In the genomic region with DNA sequence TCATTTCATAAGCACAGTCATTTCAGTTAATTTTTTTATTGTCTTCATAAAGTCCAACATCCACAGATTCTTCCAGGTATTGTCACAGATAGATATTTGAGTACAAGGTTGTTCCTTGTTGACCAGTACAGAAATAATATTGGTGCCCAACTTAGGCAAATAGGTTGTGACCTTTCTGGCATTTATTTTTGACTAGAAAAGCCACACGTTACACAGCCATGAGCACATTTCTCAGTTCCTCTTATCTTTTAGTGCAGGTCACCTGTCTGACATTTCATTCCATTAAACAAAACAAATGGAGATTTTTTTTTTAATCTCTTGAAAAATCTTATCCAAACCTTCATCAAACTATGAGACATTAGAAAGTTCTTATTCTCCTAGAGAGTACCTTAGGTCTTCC, we compare ENCODE assay signal across 12 cellular contexts.
DNase-seq lines count a peak whose midpoint lies in the region; ATAC-seq, FAIRE-seq and TF ChIP-seq lines count a peak whose summit lies in the region.
"Had no signal": no experiment of that assay in that cellular context is flagged by ENCODE, and none has a peak within 500 bp of the region (broad histone marks: within the 10 kb centered on the region; RNA-seq: fewer than 3 reads in every experiment).

No MANE protein-coding gene starts in this region.

- POLR2A ChIA-PET in GM12878 (lab: Charles Lee) (no interaction called here), RWPE1 (lab: Yijun Ruan, JAX; ENCODE audit: low non-redundant PET) (no interaction called here)

- TF ChIP-seq CTCF in GM12878 (IDR thresholded peaks at IDR 0.05 in 2 of 3, conservative IDR thresholded peaks at IDR 0.05 in 1 of 3; ENCODE audit: control insufficient read depth in 2 of 3, extremely low read depth in 1 of 3, insufficient read depth in 1 of 3, low read depth in 3 of 3, low read length in 3 of 3) (no peak), RWPE1 (conservative IDR thresholded peaks at IDR 0.05; ENCODE audit: low read depth) (no peak)

- RAD21 ChIA-PET in GM12878 (lab: Charles Lee; ENCODE audit: unreplicated experiment): no interaction called here

- H3K4me2 ChIP-seq in GM12878 (ENCODE audit: control insufficient read depth, insufficient read depth): no peak overlapping the region; the same call in 1 of the 2 replicates

- H3K9ac ChIP-seq in GM12878 (ENCODE audit: control insufficient read depth, insufficient read depth, low read length): no peak overlapping the region

- TF ChIP-seq POLR2A in GM12878 (IDR thresholded peaks at IDR 0.05; ENCODE audit: low read depth, low read length): no peak

- in situ Hi-C loops in GM12878 (cut with MboI): no loop called here

- no peaks in the 10 kb centered on the region for H3K9me3 ChIP-seq in GM12878 (replicated peaks; ENCODE audit: control insufficient read depth, insufficient read depth, low read length)
- H3K9me3 ChIP-seq: spleen had no signal

- no TSS peak for BruUV-seq in GM12878 (replicated peaks; lab: Mats Ljungman, UMichigan)

- no peak overlapping the region for H3K4me3 Mint-ChIP-seq in activated CD8-positive, alpha-beta memory T cell treated with anti-CD3 and anti-CD28 coated beads, Interleukin-2, amount 10 ng/mL, durations not matched to agents 7 days and 5 days
- H3K4me3 Mint-ChIP-seq: natural killer cell; T-helper 2 cell treated with Interferon-gamma antibody and Interleukin-4, amounts not matched to agents 5 μg/mL and 100 μg/mL, for 36 hours had no signal

- H3K79me2 ChIP-seq in GM12878 (ENCODE audit: control insufficient read depth, insufficient read depth, low read length): no peaks in the 10 kb centered on the region

- H3K4me1 Mint-ChIP-seq in activated CD8-positive, alpha-beta memory T cell treated with anti-CD3 and anti-CD28 coated beads, Interleukin-2, amount 10 ng/mL, durations not matched to agents 7 days and 5 days: no peaks in the 10 kb centered on the region
- H3K4me1 Mint-ChIP-seq: natural killer cell had no signal

- no peaks in the 10 kb centered on the region for H3K9me3 Mint-ChIP-seq in activated CD8-positive, alpha-beta memory T cell treated with anti-CD3 and anti-CD28 coated beads, Interleukin-2, amount 10 ng/mL, durations not matched to agents 7 days and 5 days (ENCODE audit: low read depth)
- H3K9me3 Mint-ChIP-seq: natural killer cell; T-helper 2 cell treated with Interferon-gamma antibody and Interleukin-4, amounts not matched to agents 5 μg/mL and 100 μg/mL, for 36 hours had no signal

- no peaks in the 10 kb centered on the region for H3K27me3 ChIP-seq in GM12878 (replicated peaks in 1 of 2; ENCODE audit: control insufficient read depth in 2 of 2, insufficient read depth in 2 of 2, low read length in 1 of 2)
- H3K27me3 ChIP-seq: spleen had no signal

- no peak for DNase-seq in GM12878 (ENCODE audit: low read depth, low spot score)
- no peak for DNase-seq in T-helper 2 cell
- no peak for DNase-seq in RWPE1 (ENCODE audit: low spot score)
- DNase-seq in SHP77 (lab: John Stamatoyannopoulos, UW): no peak
- DNase-seq in activated CD8-positive, alpha-beta memory T cell treated with anti-CD3 and anti-CD28 coated beads, Interleukin-2, amount 10 ng/mL, durations not matched to agents 7 days and 5 days: no peak
- DNase-seq: natural killer cell, NCI-H1436 treated with DMSO at 0.1 percent for 48 hours, spleen had no signal

- H3K27me3 Mint-ChIP-seq in activated CD8-positive, alpha-beta memory T cell treated with anti-CD3 and anti-CD28 coated beads, Interleukin-2, amount 10 ng/mL, durations not matched to agents 7 days and 5 days: no peaks in the 10 kb centered on the region

- SMC1A ChIA-PET in GM12878 (lab: Charles Lee; ENCODE audit: uncharacterized antibody, unreplicated experiment): no interaction called here

- no peak overlapping the region for H3K4me3 ChIP-seq in GM12878
- H3K4me3 ChIP-seq: spleen had no signal

- TF ChIP-seq RAD21 in GM12878 (IDR thresholded peaks at IDR 0.05; ENCODE audit: insufficient read depth, low read depth, low read length): no peak

- no peaks in the 10 kb centered on the region for H3K36me3 Mint-ChIP-seq in activated CD8-positive, alpha-beta memory T cell treated with anti-CD3 and anti-CD28 coated beads, Interleukin-2, amount 10 ng/mL, durations not matched to agents 7 days and 5 days
- H3K36me3 Mint-ChIP-seq: natural killer cell had no signal

- H3K27ac Mint-ChIP-seq in activated CD8-positive, alpha-beta memory T cell treated with anti-CD3 and anti-CD28 coated beads, Interleukin-2, amount 10 ng/mL, durations not matched to agents 7 days and 5 days: no peak overlapping the region
- H3K27ac Mint-ChIP-seq: natural killer cell; T-helper 2 cell treated with Interferon-gamma antibody and Interleukin-4, amounts not matched to agents 5 μg/mL and 100 μg/mL, for 36 hours had no signal

- CTCF ChIA-PET in GM12878 (lab: Yijun Ruan, JAX): no interaction called here
- CTCF ChIA-PET in RWPE1 (lab: Yijun Ruan, JAX): no interaction called here
- CTCF ChIA-PET in activated CD8-positive, alpha-beta memory T cell treated with anti-CD3 and anti-CD28 coated beads, Interleukin-2, amount 10 ng/mL, durations not matched to agents 7 days and 5 days (lab: Charles Lee): no interaction called here

- intact Hi-C loops in GM12878 (cut with micrococcal nuclease; ENCODE audit: unreplicated experiment): no loop called here

- WGBS in GM12878 (ENCODE audit: insufficient coverage, insufficient replicate concordance, low lambda C conversion rate, missing lambda C conversion rate): 0% methylated on average over 1 of the region's 1 CpG

- no peaks in the 10 kb centered on the region for H3K36me3 ChIP-seq in GM12878 (ENCODE audit: control insufficient read depth in 2 of 2, insufficient read depth in 2 of 2, low read length in 1 of 2)
- H3K36me3 ChIP-seq: spleen had no signal

- H3K27ac ChIP-seq in GM12878 (ENCODE audit: control insufficient read depth, insufficient read depth) (no peak overlapping the region), RWPE1 (no peak overlapping the region)

- TF ChIP-seq EP300 in GM12878 (IDR thresholded peaks at IDR 0.05; ENCODE audit: borderline replicate concordance in 1 of 2, control insufficient read depth in 1 of 2, low read depth in 2 of 2, low read length in 2 of 2): no peak

- peaks cover 10% of the 10 kb centered on the region for H3K4me1 ChIP-seq in GM12878 (ENCODE audit: control insufficient read depth, insufficient read depth, low read length)

- ATAC-seq in GM18873 (IDR thresholded peaks at IDR 0.05; ENCODE audit: low FRiP score, unreplicated experiment) (peak; percentile 90), GM21529 (IDR thresholded peaks at IDR 0.05; ENCODE audit: unreplicated experiment) (peak; percentile 96), HG03095 (IDR thresholded peaks at IDR 0.05; ENCODE audit: unreplicated experiment) (peak; percentile 75), GM12878 (peak; percentile 90)
- ATAC-seq in activated CD8-positive, alpha-beta memory T cell treated with anti-CD3 and anti-CD28 coated beads, Interleukin-2, amount 10 ng/mL, durations not matched to agents 7 days and 5 days: no peak
- ATAC-seq: natural killer cell had no signal

- H2AFZ ChIP-seq in GM12878 (ENCODE audit: control insufficient read depth, low read depth, low read length): no peak overlapping the region

- H4K20me1 ChIP-seq in GM12878 (ENCODE audit: control insufficient read depth, insufficient read depth): no peaks in the 10 kb centered on the region

- peak; percentile 7 for FAIRE-seq in GM12878 (lab: Jason Lieb, UNC)

TF ChIP-seq in GM12878, 131 proteins besides CTCF, POLR2A, EP300 and RAD21 (continues in another document):
- TF ChIP-seq BHLHE40 (IDR thresholded peaks at IDR 0.05; ENCODE audit: borderline replicate concordance in 1 of 2, low read depth in 2 of 2, low read length in 1 of 2) (no peak; a peak in 1 of 4 replicates), IRF4 (IDR thresholded peaks at IDR 0.05; ENCODE audit: low read depth, low read length) (peak; percentile 41; the same call in 1 of the 2 replicates), ESRRA (IDR thresholded peaks at IDR 0.05; ENCODE audit: low read length) (no peak), MEF2A (IDR thresholded peaks at IDR 0.05; ENCODE audit: insufficient read depth, low read depth, low read length) (0 out of 2 replicates have a peak, but pooled peaks have one; percentile 36), YBX1 (IDR thresholded peaks at IDR 0.05) (no peak), SMARCA5 (IDR thresholded peaks at IDR 0.05) (no peak), SPI1 (IDR thresholded peaks at IDR 0.05; ENCODE audit: borderline replicate concordance, insufficient read depth, low read depth, low read length) (peak; percentile 92), SIX5 (IDR thresholded peaks at IDR 0.05; ENCODE audit: low read depth, low read length, severe bottlenecking) (no peak), EED (IDR thresholded peaks at IDR 0.05; ENCODE audit: low read depth) (no peak), DPF2 (IDR thresholded peaks at IDR 0.05) (0 out of 2 replicates have a peak, but pooled peaks have one; percentile 28), MYB (IDR thresholded peaks at IDR 0.05; ENCODE audit: borderline replicate concordance, low read depth, low read length) (no peak), HDAC6 (IDR thresholded peaks at IDR 0.05; ENCODE audit: unreplicated experiment) (no peak), NR2F1 (conservative IDR thresholded peaks at IDR 0.05) (peak; percentile 89), BCL3 (IDR thresholded peaks at IDR 0.05; ENCODE audit: borderline replicate concordance, insufficient read depth, low read depth, low read length, poor library complexity, severe bottlenecking) (no peak)
- TF ChIP-seq, protein P1, sequence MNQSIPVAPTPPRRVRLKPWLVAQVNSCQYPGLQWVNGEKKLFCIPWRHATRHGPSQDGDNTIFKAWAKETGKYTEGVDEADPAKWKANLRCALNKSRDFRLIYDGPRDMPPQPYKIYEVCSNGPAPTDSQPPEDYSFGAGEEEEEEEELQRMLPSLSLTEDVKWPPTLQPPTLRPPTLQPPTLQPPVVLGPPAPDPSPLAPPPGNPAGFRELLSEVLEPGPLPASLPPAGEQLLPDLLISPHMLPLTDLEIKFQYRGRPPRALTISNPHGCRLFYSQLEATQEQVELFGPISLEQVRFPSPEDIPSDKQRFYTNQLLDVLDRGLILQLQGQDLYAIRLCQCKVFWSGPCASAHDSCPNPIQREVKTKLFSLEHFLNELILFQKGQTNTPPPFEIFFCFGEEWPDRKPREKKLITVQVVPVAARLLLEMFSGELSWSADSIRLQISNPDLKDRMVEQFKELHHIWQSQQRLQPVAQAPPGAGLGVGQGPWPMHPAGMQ (IDR thresholded peaks at IDR 0.05; ENCODE audit: borderline replicate concordance): no peak
